Comparison of ENCODE assay signal across 1 cellular context in genomic region chr4:55176497-55176896, GRCh38.
TF ChIP-seq lines count a peak whose summit lies in the region.

No MANE protein-coding gene starts in this region.

TF ChIP-seq in K562, 482 proteins besides CTCF, POLR2A, EP300 and RAD21:
- TF ChIP-seq ATF4 (CRISPR knock-in tag; IDR thresholded peaks at IDR 0.05), result no peak
- TF ChIP-seq TFE3 (CRISPR knock-in tag; IDR thresholded peaks at IDR 0.05), result peak; percentile 51
